In genomic region chr1:229258031-229258850, GRCh38 we compare ENCODE assay signal across 8 cellular contexts. TPM values are rescaled to one million over a fixed set of nuclear protein-coding genes. Genes with fewer than 3 reads are reported as not detected.
DNase-seq lines count a peak whose midpoint lies in the region; ATAC-seq and TF ChIP-seq lines count a peak whose summit lies in the region.

No MANE protein-coding gene starts in this region.

- no peaks in the 10 kb centered on the region for H3K36me3 ChIP-seq in hepatocyte (replicated peaks; ENCODE audit: insufficient read depth, low read depth)
- no peaks in the 10 kb centered on the region for H3K36me3 ChIP-seq in smooth muscle cell (ENCODE audit: low read depth)

- no peaks in the 10 kb centered on the region for H3F3A ChIP-seq in smooth muscle cell (ENCODE audit: low read depth)

- H2AFZ ChIP-seq in hepatocyte (no peak overlapping the region), smooth muscle cell (ENCODE audit: low read depth) (peak overlapping the region; percentile 82)

- H3K79me2 ChIP-seq in hepatocyte: no peaks in the 10 kb centered on the region
- no peaks in the 10 kb centered on the region for H3K79me2 ChIP-seq in smooth muscle cell (ENCODE audit: low read depth)

- H3K9me3 ChIP-seq in hepatocyte (ENCODE audit: low read depth) (no peaks in the 10 kb centered on the region), smooth muscle cell (replicated peaks; ENCODE audit: low read depth) (no peaks in the 10 kb centered on the region)

- DNase-seq in NCI-H524 (lab: John Stamatoyannopoulos, UW) (peak; percentile 25 to 54), NCI-H524 treated with DMSO at 0.1 percent for 48 hours (lab: John Stamatoyannopoulos, UW) (no peak), NCI-H128 (lab: John Stamatoyannopoulos, UW; ENCODE audit: unreplicated experiment) (peak; percentile 24), T-helper 9 cell (peak; percentile 59), astrocyte of the hippocampus (ENCODE audit: low read depth, low spot score) (peak; percentile 79), hepatocyte (ENCODE audit: low spot score) (peak; percentile 81), smooth muscle cell (lab: John Stamatoyannopoulos, UW; ENCODE audit: unreplicated experiment) (no peak)

- H3K4me2 ChIP-seq in hepatocyte (no peak overlapping the region), smooth muscle cell (peak overlapping the region; percentile 28)

- H3K4me1 ChIP-seq in hepatocyte (ENCODE audit: insufficient read depth) (no peaks in the 10 kb centered on the region), smooth muscle cell (ENCODE audit: low read depth) (peaks cover 5% of the 10 kb centered on the region)

- 28% methylated on average over 5 of the region's 5 CpGs for WGBS in hepatocyte (ENCODE audit: low lambda C conversion rate, missing lambda C conversion rate)
- 18% methylated on average over 5 of the region's 5 CpGs for WGBS in smooth muscle cell (ENCODE audit: low lambda C conversion rate)

- H3K4me3 ChIP-seq in hepatocyte (no peak overlapping the region), smooth muscle cell (no peak overlapping the region)

- TF ChIP-seq CTCF in hepatocyte (IDR thresholded peaks at IDR 0.05; ENCODE audit: poor library complexity) (peak; percentile 91), smooth muscle cell (IDR thresholded peaks at IDR 0.05; ENCODE audit: borderline replicate concordance, insufficient read depth, poor library complexity, severe bottlenecking) (peak; percentile 86)

- H3K27ac ChIP-seq in hepatocyte (no peak overlapping the region), smooth muscle cell (ENCODE audit: low read depth) (no peak overlapping the region)

- H3K9me2 ChIP-seq in hepatocyte (replicated peaks; ENCODE audit: insufficient read depth): no peaks in the 10 kb centered on the region

- H3K9ac ChIP-seq in smooth muscle cell (ENCODE audit: low read depth): no peak overlapping the region

- no peak for ATAC-seq in GM19395 (IDR thresholded peaks at IDR 0.05; ENCODE audit: unreplicated experiment)

- H3K27me3 ChIP-seq in hepatocyte: no peaks in the 10 kb centered on the region
- H3K27me3 ChIP-seq in smooth muscle cell (ENCODE audit: low read depth): no peaks in the 10 kb centered on the region

- H4K20me1 ChIP-seq in hepatocyte (ENCODE audit: insufficient read depth, poor library complexity, severe bottlenecking) (no peaks in the 10 kb centered on the region), smooth muscle cell (ENCODE audit: low read depth) (no peaks in the 10 kb centered on the region)

RNA-seq across cellular contexts. Expression of gene RAB4A, which starts 12.7 kb away (rescaled TPM):
- 41.7 and 47.7 TPM in 2 replicates for total RNA-seq in hepatocyte
- polyA plus RNA-seq in hepatocyte: 45.4 and 54.3 TPM in 2 replicates
- total RNA-seq in smooth muscle cell: 25.1 and 43.9 TPM in 2 replicates
- 46.6 and 52.7 TPM in 2 replicates for polyA plus RNA-seq in smooth muscle cell

Comparison
In these comparisons a context has a peak if more than half of its experiments do, and no peak if none do; other contexts are left out.
1. DNase-seq: peak in NCI-H524 (2 of 2), NCI-H128 (single experiment), T-helper 9 cell (single experiment), astrocyte of the hippocampus (single experiment) and hepatocyte (single experiment); none in NCI-H524 treated with DMSO at 0.1 percent for 48 hours (single experiment) and smooth muscle cell (single experiment).